ENCODE assay signal across 9 cellular contexts in genomic region chr14:99755629-99756603, GRCh38. TPM values are rescaled to one million over a fixed set of nuclear protein-coding genes. Genes with fewer than 3 reads are reported as not detected.
A peak's percentile ranks its signal among the peaks of the same experiment; 100 is the strongest.
DNase-seq lines count a peak whose midpoint lies in the region; ATAC-seq and TF ChIP-seq lines count a peak whose summit lies in the region.
"Had no signal": no experiment of that assay in that cellular context is flagged by ENCODE, and none has a peak within 500 bp of the region (broad histone marks: within the 10 kb centered on the region; RNA-seq: fewer than 3 reads in every experiment).

No MANE protein-coding gene starts in this region.

- no peak for ATAC-seq in GM19035 (IDR thresholded peaks at IDR 0.05; ENCODE audit: unreplicated experiment)
- no peak for ATAC-seq in GM18502 (IDR thresholded peaks at IDR 0.05; ENCODE audit: poor library complexity, unreplicated experiment)

- no peaks in the 10 kb centered on the region for H3K9me3 ChIP-seq in SJSA1 (replicated peaks)

- DNase-seq in AG10803 (ENCODE audit: low read depth) = peak; percentile 90
- peak; percentile 88 to 93 for DNase-seq in SJSA1 (ENCODE audit: low read depth in 1 of 2, low spot score in 2 of 2)
- peak; percentile 96 to 98 for DNase-seq in foreskin fibroblast
- peak; percentile 72 for DNase-seq in occipital lobe (lab: John Stamatoyannopoulos, UW)
- DNase-seq in NCI-H446 treated with DMSO at 0.1 percent for 48 hours (lab: John Stamatoyannopoulos, UW) = no peak
- DNase-seq in NK-92 (lab: John Stamatoyannopoulos, UW; ENCODE audit: unreplicated experiment) = no peak
- DNase-seq: DMS53 had no signal

- TF ChIP-seq CTCF in AG10803 (conservative IDR thresholded peaks at IDR 0.05; ENCODE audit: low read length) (no peak), foreskin fibroblast (IDR thresholded peaks at IDR 0.05; ENCODE audit: low read depth, low read length) (no peak)

- H3K36me3 ChIP-seq in SJSA1 = peaks cover 8% of the 10 kb centered on the region; the same call in 1 of the 2 replicates

- H3K4me1 ChIP-seq in SJSA1 (replicated peaks) = peaks cover 86% of the 10 kb centered on the region

- peak overlapping the region; percentile 97 for H3K27ac ChIP-seq in SJSA1

- H3K4me3 ChIP-seq in AG10803 (ENCODE audit: low read length) (no peak overlapping the region), SJSA1 (no peak overlapping the region), foreskin fibroblast (ENCODE audit: low read depth in 1 of 2, low read length in 2 of 2) (no peak overlapping the region)

- no peaks in the 10 kb centered on the region for H3K27me3 ChIP-seq in SJSA1 (replicated peaks)

RNA-seq across cellular contexts. Expression of gene EML1, which starts 37.3 kb away (rescaled TPM):
- 86.7 and 94.7 TPM in 2 replicates for total RNA-seq in SJSA1 (2014; rRNA removed; shearing (Covaris generic))
- total RNA-seq in occipital lobe = 137 TPM

Comparison
In these comparisons a context has a peak if more than half of its experiments do, and no peak if none do; other contexts are left out.
1. DNase-seq: peak in AG10803 (single experiment), SJSA1 (2 of 2), foreskin fibroblast (2 of 2) and occipital lobe (single experiment); none in NCI-H446 treated with DMSO at 0.1 percent for 48 hours (single experiment) and NK-92 (single experiment).